Comparison of ENCODE assay signal across 1 cellular context in the genomic region with DNA sequence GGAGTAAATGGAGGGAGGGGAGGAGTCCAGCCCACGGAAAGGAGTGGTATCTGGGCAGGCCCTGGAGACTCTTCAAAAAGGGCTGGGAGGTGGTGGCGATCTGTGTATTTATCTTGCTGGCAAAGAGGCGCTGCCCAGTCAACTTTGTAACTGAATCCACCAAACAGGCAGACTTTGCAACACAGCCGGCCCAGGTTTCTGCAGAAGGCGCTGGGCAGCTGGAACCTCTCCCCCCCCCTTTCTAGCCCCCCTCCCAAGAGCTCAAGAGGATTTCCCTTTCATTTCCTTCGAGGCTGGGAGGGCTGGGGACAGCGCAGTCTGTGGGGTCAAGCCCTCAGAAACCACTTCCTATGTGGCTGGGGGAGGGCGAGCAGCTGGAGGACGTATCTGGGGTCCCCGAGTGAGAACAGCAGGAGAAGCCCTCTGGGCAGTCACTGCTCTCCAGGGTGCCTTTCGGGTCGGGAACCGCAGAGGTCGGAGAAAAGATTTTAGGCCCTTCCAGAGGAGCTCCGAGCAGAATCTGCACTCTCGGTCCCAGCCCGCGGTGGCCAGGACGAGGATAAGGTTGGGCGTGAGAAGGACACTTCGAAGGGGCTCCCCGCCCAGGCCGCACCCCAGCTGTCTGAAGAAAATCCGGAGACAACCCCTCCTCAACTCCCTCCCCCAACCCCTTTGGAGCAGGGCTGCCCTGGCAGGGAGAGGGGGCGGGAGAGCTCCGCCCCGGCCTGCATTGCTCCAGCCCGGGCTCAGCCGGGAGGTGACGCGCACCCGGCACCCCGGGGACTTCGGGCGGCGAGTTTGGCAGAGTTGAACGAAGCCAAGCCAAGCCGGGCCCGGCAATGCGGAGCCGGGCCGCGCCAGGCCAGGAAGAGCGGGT.
TF ChIP-seq lines count a peak whose summit lies in the region.

No MANE protein-coding gene starts in this region.

TF ChIP-seq in GM12878, 131 proteins besides CTCF, POLR2A, EP300 and RAD21:
- TF ChIP-seq ASH2L (IDR thresholded peaks at IDR 0.05; ENCODE audit: borderline replicate concordance, low read depth) (no peak), MTA2 (IDR thresholded peaks at IDR 0.05; ENCODE audit: low read depth) (no peak), NR2F1 (conservative IDR thresholded peaks at IDR 0.05) (peak; percentile 87), RUNX3 (IDR thresholded peaks at IDR 0.05; ENCODE audit: low read length) (peak; percentile 41; the same call in 1 of the 2 replicates), GATAD2B (conservative IDR thresholded peaks at IDR 0.05; ENCODE audit: low read depth) (0 out of 2 replicates have a peak, but pooled peaks have one; percentile 19)
- TF ChIP-seq, protein P1, sequence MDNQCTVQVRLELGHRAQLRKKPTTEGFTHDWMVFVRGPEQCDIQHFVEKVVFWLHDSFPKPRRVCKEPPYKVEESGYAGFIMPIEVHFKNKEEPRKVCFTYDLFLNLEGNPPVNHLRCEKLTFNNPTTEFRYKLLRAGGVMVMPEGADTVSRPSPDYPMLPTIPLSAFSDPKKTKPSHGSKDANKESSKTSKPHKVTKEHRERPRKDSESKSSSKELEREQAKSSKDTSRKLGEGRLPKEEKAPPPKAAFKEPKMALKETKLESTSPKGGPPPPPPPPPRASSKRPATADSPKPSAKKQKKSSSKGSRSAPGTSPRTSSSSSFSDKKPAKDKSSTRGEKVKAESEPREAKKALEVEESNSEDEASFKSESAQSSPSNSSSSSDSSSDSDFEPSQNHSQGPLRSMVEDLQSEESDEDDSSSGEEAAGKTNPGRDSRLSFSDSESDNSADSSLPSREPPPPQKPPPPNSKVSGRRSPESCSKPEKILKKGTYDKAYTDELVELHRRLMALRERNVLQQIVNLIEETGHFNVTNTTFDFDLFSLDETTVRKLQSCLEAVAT (IDR thresholded peaks at IDR 0.05) = peak; percentile 78
TF ChIP-seq in GM12878: peak in this region for 4.
